In genomic region chr21:36471254-36471723, GRCh38 we compare ENCODE assay signal across 10 cellular contexts. TPM values are rescaled to one million over a fixed set of nuclear protein-coding genes. Genes with fewer than 3 reads are reported as not detected.
DNase-seq lines count a peak whose midpoint lies in the region; ATAC-seq and TF ChIP-seq lines count a peak whose summit lies in the region.
"Had no signal": no experiment of that assay in that cellular context is flagged by ENCODE, and none has a peak within 500 bp of the region (broad histone marks: within the 10 kb centered on the region; RNA-seq: fewer than 3 reads in every experiment).

No MANE protein-coding gene starts in this region.

- H3K9me3 Mint-ChIP-seq in activated T-helper 2 cell treated with anti-CD3 and anti-CD28 coated beads, Interferon-gamma antibody, Interleukin-2, Interleukin-4, amounts not matched to agents 10 μg/mL and 5 μg/mL and 100 μg/mL, durations not matched to agents 14 hours and 24 hours and 36 hours = no peaks in the 10 kb centered on the region

- peaks cover 2% of the 10 kb centered on the region for H3K27me3 Mint-ChIP-seq in activated T-helper 2 cell treated with anti-CD3 and anti-CD28 coated beads, Interferon-gamma antibody, Interleukin-2, Interleukin-4, amounts not matched to agents 10 μg/mL and 5 μg/mL and 100 μg/mL, durations not matched to agents 14 hours and 24 hours and 36 hours (ENCODE audit: low read depth)

- ATAC-seq in GM19023 (IDR thresholded peaks at IDR 0.05; ENCODE audit: unreplicated experiment) (peak; percentile 77), HG03103 (IDR thresholded peaks at IDR 0.05; ENCODE audit: low read depth, unreplicated experiment) (peak; percentile 54)

- no peak for TF ChIP-seq CTCF in choroid plexus epithelial cell (conservative IDR thresholded peaks at IDR 0.05; ENCODE audit: low read depth, low read length)

- no peak overlapping the region for H3K27ac Mint-ChIP-seq in activated T-helper 2 cell treated with anti-CD3 and anti-CD28 coated beads, Interferon-gamma antibody, Interleukin-2, Interleukin-4, amounts not matched to agents 10 μg/mL and 5 μg/mL and 100 μg/mL, durations not matched to agents 14 hours and 24 hours and 36 hours

- H3K4me1 Mint-ChIP-seq in activated T-helper 2 cell treated with anti-CD3 and anti-CD28 coated beads, Interferon-gamma antibody, Interleukin-2, Interleukin-4, amounts not matched to agents 10 μg/mL and 5 μg/mL and 100 μg/mL, durations not matched to agents 14 hours and 24 hours and 36 hours (ENCODE audit: low read depth) = peaks cover 11% of the 10 kb centered on the region

- no peaks in the 10 kb centered on the region for H3K36me3 Mint-ChIP-seq in activated T-helper 2 cell treated with anti-CD3 and anti-CD28 coated beads, Interferon-gamma antibody, Interleukin-2, Interleukin-4, amounts not matched to agents 10 μg/mL and 5 μg/mL and 100 μg/mL, durations not matched to agents 14 hours and 24 hours and 36 hours (ENCODE audit: low read depth)

- no peak overlapping the region for H3K4me3 Mint-ChIP-seq in activated T-helper 2 cell treated with anti-CD3 and anti-CD28 coated beads, Interferon-gamma antibody, Interleukin-2, Interleukin-4, amounts not matched to agents 10 μg/mL and 5 μg/mL and 100 μg/mL, durations not matched to agents 14 hours and 24 hours and 36 hours (ENCODE audit: low read depth)

- no peak overlapping the region for H3K4me3 ChIP-seq in choroid plexus epithelial cell (ENCODE audit: low read depth, low read length)
- H3K4me3 ChIP-seq: Peyer's patch had no signal

- DNase-seq in Daoy (ENCODE audit: low read depth) (peak; percentile 94), choroid plexus epithelial cell (ENCODE audit: low read depth) (peak; percentile 48), DMS79 (lab: John Stamatoyannopoulos, UW) (no peak), C1 segment of cervical spinal cord (lab: John Stamatoyannopoulos, UW) (no peak), NCI-H1048 (lab: John Stamatoyannopoulos, UW) (no peak)
- no peak for DNase-seq in activated T-helper 2 cell treated with anti-CD3 and anti-CD28 coated beads, Interferon-gamma antibody, Interleukin-2, Interleukin-4, amounts not matched to agents 10 μg/mL and 5 μg/mL and 100 μg/mL, durations not matched to agents 14 hours and 24 hours and 36 hours (ENCODE audit: low spot score)
- DNase-seq: cortex of kidney, Peyer's patch had no signal

- intact Hi-C loops in activated T-helper 2 cell treated with anti-CD3 and anti-CD28 coated beads, Interferon-gamma antibody, Interleukin-2, Interleukin-4, amounts not matched to agents 10 μg/mL and 5 μg/mL and 100 μg/mL, durations not matched to agents 14 hours and 24 hours and 36 hours (cut with micrococcal nuclease) = loop anchor here (2.0 kb wide), 1 partner anchor 40 kb away; no protein-coding TSS in a partner anchor

RNA-seq across cellular contexts. Expression of gene CLDN14, which starts 8.6 kb away (rescaled TPM):
- total RNA-seq in Daoy (2014; rRNA removed; shearing (Covaris generic)) = 0.33 and 1.3 TPM in 2 replicates
- 0.39 TPM in 1 of 2 replicates, not detected in the other for total RNA-seq in activated T-helper 2 cell treated with anti-CD3 and anti-CD28 coated beads, Interferon-gamma antibody, Interleukin-2, Interleukin-4, amounts not matched to agents 10 μg/mL and 5 μg/mL and 100 μg/mL, durations not matched to agents 14 hours and 24 hours and 36 hours
- total RNA-seq: Peyer's patch had no signal

Comparison
In these comparisons a context has a peak if more than half of its experiments do, and no peak if none do; other contexts are left out.
1. DNase-seq: peak in Daoy (single experiment) and choroid plexus epithelial cell (single experiment); none in DMS79 (single experiment), C1 segment of cervical spinal cord (0 of 14), NCI-H1048 (single experiment) and activated T-helper 2 cell treated with anti-CD3 and anti-CD28 coated beads, Interferon-gamma antibody, Interleukin-2, Interleukin-4, amounts not matched to agents 10 μg/mL and 5 μg/mL and 100 μg/mL, durations not matched to agents 14 hours and 24 hours and 36 hours (single experiment).